Comparison of ENCODE assay signal across 8 cellular contexts in the genomic region with DNA sequence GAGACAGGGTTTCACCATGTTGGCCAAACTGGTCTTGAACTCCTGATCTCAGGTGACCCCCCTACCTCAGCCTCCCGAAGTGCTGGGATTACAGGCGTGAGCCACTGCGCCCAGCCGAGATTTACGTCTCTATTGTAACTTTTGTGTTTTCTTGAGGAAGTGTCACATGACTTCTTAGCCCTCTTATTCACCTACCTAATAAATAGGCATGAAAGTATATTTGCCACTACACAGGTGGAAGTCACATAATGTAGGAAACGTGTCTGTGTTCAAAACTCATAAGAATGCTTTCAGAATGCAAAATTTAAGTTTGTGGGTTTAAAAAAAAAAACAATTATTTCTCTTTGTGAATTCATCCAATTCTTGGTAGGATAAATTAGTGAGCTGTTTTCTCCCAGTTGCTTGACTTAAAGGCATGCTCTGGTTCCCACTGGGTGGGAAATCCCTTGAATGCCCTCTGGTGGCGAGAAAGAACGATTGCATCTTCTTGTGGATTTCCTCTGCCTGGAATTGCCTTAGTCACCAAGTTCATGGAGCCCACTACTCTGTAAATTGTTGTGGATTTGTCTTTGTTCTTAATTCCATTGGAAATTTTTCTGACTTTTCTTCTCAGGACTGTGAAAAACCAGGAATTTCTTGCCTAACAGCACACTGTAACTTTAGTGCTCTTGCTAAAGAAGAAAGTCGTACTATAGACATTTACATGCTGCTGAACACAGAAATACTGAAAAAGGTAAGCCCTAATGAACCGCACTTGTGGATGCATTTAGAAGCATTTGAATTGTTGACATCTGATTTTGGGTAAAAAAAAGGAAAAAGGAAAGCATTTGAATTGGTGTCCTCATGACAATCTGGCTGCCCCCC.
DNase-seq lines count a peak whose midpoint lies in the region; ATAC-seq and TF ChIP-seq lines count a peak whose summit lies in the region.

No MANE protein-coding gene starts in this region.

- intact Hi-C loops in esophagus muscularis mucosa (cut with DNase I): no loop called here

- peaks cover 0 to 8% (median 5%) of the 10 kb centered on the region in 9 donors for H3K9me3 Mint-ChIP-seq in naive thymus-derived CD8-positive, alpha-beta T cell

- H3K36me3 Mint-ChIP-seq in naive thymus-derived CD8-positive, alpha-beta T cell: no peaks in the 10 kb centered on the region

- peaks cover 0 to 6% (median 0%) of the 10 kb centered on the region in 4 donors for H3K9me3 ChIP-seq in esophagus muscularis mucosa

- H3K27ac ChIP-seq in esophagus muscularis mucosa (replicated peaks in 1 of 4): no peak overlapping the region

- H3K27ac Mint-ChIP-seq in naive thymus-derived CD8-positive, alpha-beta T cell: no peak overlapping the region

- TF ChIP-seq EP300 in esophagus muscularis mucosa (IDR thresholded peaks at IDR 0.05): no peak

- peaks cover 9 to 11% (median 9%) of the 10 kb centered on the region in 4 donors for H3K4me1 Mint-ChIP-seq in naive thymus-derived CD8-positive, alpha-beta T cell

- POLR2A ChIA-PET in naive thymus-derived CD8-positive, alpha-beta T cell (lab: Charles Lee): interaction anchor here (0.7 kb wide), 1 partner anchor 793 kb away, joined by 3 read pairs; no protein-coding TSS in a partner anchor

- H3K36me3 ChIP-seq in esophagus muscularis mucosa: peaks cover 0 to 27% (median 15%) of the 10 kb centered on the region in 4 donors

- WGBS in esophagus muscularis mucosa: 50% methylated on average over 10 of the region's 10 CpGs

- H3K4me3 Mint-ChIP-seq in naive thymus-derived CD8-positive, alpha-beta T cell: no peak overlapping the region

- no peak overlapping the region for H3K4me3 ChIP-seq in NB4 (ENCODE audit: low read depth, low read length)
- H3K4me3 ChIP-seq in esophagus muscularis mucosa: no peak overlapping the region

- ATAC-seq in GM21423 (IDR thresholded peaks at IDR 0.05; ENCODE audit: unreplicated experiment) (peak; percentile 52), HG03095 (IDR thresholded peaks at IDR 0.05; ENCODE audit: unreplicated experiment) (no peak)
- no peak for ATAC-seq in naive thymus-derived CD8-positive, alpha-beta T cell

- H3K27me3 ChIP-seq in esophagus muscularis mucosa: no peaks in the 10 kb centered on the region

- TF ChIP-seq POLR2A in NB4 (IDR thresholded peaks at IDR 0.05; ENCODE audit: extremely low read depth, insufficient read length): no peak
- no peak for TF ChIP-seq POLR2A in esophagus muscularis mucosa (IDR thresholded peaks at IDR 0.05; ENCODE audit: low read depth)

- H3K27me3 Mint-ChIP-seq in naive thymus-derived CD8-positive, alpha-beta T cell: peaks cover 0 to 5% (median 0%) of the 10 kb centered on the region in 5 donors

- peak; percentile 74 for DNase-seq in DMS114 treated with DMSO at 0.1 percent for 48 hours (lab: John Stamatoyannopoulos, UW; ENCODE audit: unreplicated experiment)
- peak; percentile 71 for DNase-seq in NB4 (ENCODE audit: low read depth)
- peak; percentile 77 for DNase-seq in SK-N-DZ (ENCODE audit: low spot score)
- no peak for DNase-seq in esophagus muscularis mucosa (ENCODE audit: extremely low spot score)
- peak in 6 of 10 donors; percentile 12 to 38 (median 20) for DNase-seq in naive thymus-derived CD8-positive, alpha-beta T cell
- no peak for DNase-seq in activated CD4-positive, alpha-beta T cell treated with anti-CD3 and anti-CD28 coated beads, Interleukin-2, amount 50 U/mL, for 48 hours

- TF ChIP-seq CTCF in NB4 (IDR thresholded peaks at IDR 0.05; ENCODE audit: low read depth, low read length) (peak; percentile 80), esophagus muscularis mucosa (IDR thresholded peaks at IDR 0.05) (peak; percentile 81 to 88 (median 87))

- H3K4me1 ChIP-seq in esophagus muscularis mucosa: peaks cover 5 to 16% (median 8%) of the 10 kb centered on the region in 4 donors

Comparison
In these comparisons a context has a peak if more than half of its experiments do, and no peak if none do; other contexts are left out.
1. DNase-seq: peak in DMS114 treated with DMSO at 0.1 percent for 48 hours (single experiment), NB4 (single experiment), SK-N-DZ (single experiment) and naive thymus-derived CD8-positive, alpha-beta T cell (6 of 10); none in esophagus muscularis mucosa (single experiment) and activated CD4-positive, alpha-beta T cell treated with anti-CD3 and anti-CD28 coated beads, Interleukin-2, amount 50 U/mL, for 48 hours (0 of 2).